In genomic region chr19:11581740-11582139, GRCh38 we compare ENCODE assay signal across 8 cellular contexts. TPM values are rescaled to one million over a fixed set of nuclear protein-coding genes. Genes with fewer than 3 reads are reported as not detected.
A peak's percentile ranks its signal among the peaks of the same experiment; 100 is the strongest.
DNase-seq lines count a peak whose midpoint lies in the region; ATAC-seq and TF ChIP-seq lines count a peak whose summit lies in the region.

No MANE protein-coding gene starts in this region.

- H3K9me3 Mint-ChIP-seq in CD4-positive, alpha-beta memory T cell = no peaks in the 10 kb centered on the region
- H3K9me3 Mint-ChIP-seq in activated naive CD4-positive, alpha-beta T cell treated with anti-CD3 and anti-CD28 coated beads, Interleukin-2, amount 50 U/mL, for 24 hours = no peaks in the 10 kb centered on the region
- no peaks in the 10 kb centered on the region for H3K9me3 Mint-ChIP-seq in endothelial cell (ENCODE audit: unreplicated experiment)

- H3K4me3 Mint-ChIP-seq in CD4-positive, alpha-beta memory T cell = peak overlapping the region; percentile 64 to 86 (median 79)
- H3K4me3 Mint-ChIP-seq in activated naive CD4-positive, alpha-beta T cell treated with anti-CD3 and anti-CD28 coated beads, Interleukin-2, amount 50 U/mL, for 24 hours = peak overlapping the region; percentile 64
- no peak overlapping the region for H3K4me3 Mint-ChIP-seq in endothelial cell (ENCODE audit: unreplicated experiment)

- no peak for TF ChIP-seq POLR2A in testis (IDR thresholded peaks at IDR 0.05)

- no peaks in the 10 kb centered on the region for H3K9me3 ChIP-seq in CD4-positive, alpha-beta memory T cell (ENCODE audit: control insufficient read depth in 1 of 2, low read length in 2 of 2)
- H3K9me3 ChIP-seq in KOPT-K1 (ENCODE audit: insufficient read depth, low read length, poor library complexity, severe bottlenecking) (no peaks in the 10 kb centered on the region), testis (no peaks in the 10 kb centered on the region), BE2C (no peaks in the 10 kb centered on the region)

- intact Hi-C loops in CD4-positive, alpha-beta memory T cell (cut with micrococcal nuclease) = no loop called here
- intact Hi-C loops in testis (cut with DNase I; ENCODE audit: low total_unique reads) = no loop called here

- peaks cover 16 to 30% (median 22%) of the 10 kb centered on the region in 4 donors for H3K4me1 Mint-ChIP-seq in CD4-positive, alpha-beta memory T cell
- H3K4me1 Mint-ChIP-seq in activated naive CD4-positive, alpha-beta T cell treated with anti-CD3 and anti-CD28 coated beads, Interleukin-2, amount 50 U/mL, for 24 hours = peaks cover 27% of the 10 kb centered on the region
- peaks cover 6% of the 10 kb centered on the region for H3K4me1 Mint-ChIP-seq in endothelial cell (ENCODE audit: unreplicated experiment)

- peak overlapping the region; percentile 38 to 89 (median 77) for H3K27ac Mint-ChIP-seq in CD4-positive, alpha-beta memory T cell
- H3K27ac Mint-ChIP-seq in activated naive CD4-positive, alpha-beta T cell treated with anti-CD3 and anti-CD28 coated beads, Interleukin-2, amount 50 U/mL, for 24 hours = peak overlapping the region; percentile 51
- no peak overlapping the region for H3K27ac Mint-ChIP-seq in endothelial cell (ENCODE audit: unreplicated experiment)

- POLR2A ChIA-PET in CD4-positive, alpha-beta memory T cell (lab: Charles Lee; ENCODE audit: partially characterized antibody) = interaction anchor here (1.0 kb wide), 1 partner anchor 10 kb away, joined by 3 read pairs; no protein-coding TSS in a partner anchor

- WGBS in testis, 2 donors = 33 to 54% methylated on average over 3 of the region's 3 CpGs

- H3K27ac ChIP-seq in CD4-positive, alpha-beta memory T cell (ENCODE audit: low read depth, low read length) = peak overlapping the region; percentile 8
- H3K27ac ChIP-seq in KOPT-K1 (ENCODE audit: low read depth, low read length, poor library complexity, severe bottlenecking) = peak overlapping the region; percentile 76
- H3K27ac ChIP-seq in testis = no peak overlapping the region

- ATAC-seq in GM21360 (IDR thresholded peaks at IDR 0.05; ENCODE audit: unreplicated experiment) = peak; percentile 56

- H3K4me3 ChIP-seq in CD4-positive, alpha-beta memory T cell (ENCODE audit: low read length in 2 of 2) = no peak overlapping the region
- no peak overlapping the region for H3K4me3 ChIP-seq in testis
- no peak overlapping the region for H3K4me3 ChIP-seq in BE2C (ENCODE audit: low read depth, low read length)

- H3K36me3 Mint-ChIP-seq in CD4-positive, alpha-beta memory T cell = no peaks in the 10 kb centered on the region
- no peaks in the 10 kb centered on the region for H3K36me3 Mint-ChIP-seq in activated naive CD4-positive, alpha-beta T cell treated with anti-CD3 and anti-CD28 coated beads, Interleukin-2, amount 50 U/mL, for 24 hours
- H3K36me3 Mint-ChIP-seq in endothelial cell (ENCODE audit: low read depth, unreplicated experiment) = no peaks in the 10 kb centered on the region

- no peaks in the 10 kb centered on the region for H3K27me3 Mint-ChIP-seq in CD4-positive, alpha-beta memory T cell
- no peaks in the 10 kb centered on the region for H3K27me3 Mint-ChIP-seq in activated naive CD4-positive, alpha-beta T cell treated with anti-CD3 and anti-CD28 coated beads, Interleukin-2, amount 50 U/mL, for 24 hours
- peaks cover 2% of the 10 kb centered on the region for H3K27me3 Mint-ChIP-seq in endothelial cell (ENCODE audit: unreplicated experiment)

- peaks cover 37% of the 10 kb centered on the region for H3K4me1 ChIP-seq in CD4-positive, alpha-beta memory T cell (ENCODE audit: insufficient read depth, low read length)
- H3K4me1 ChIP-seq in testis (no peaks in the 10 kb centered on the region), BE2C (peaks cover 5% of the 10 kb centered on the region; the same call in 1 of the 2 replicates)

- peak in 4 of 5 donors; percentile 29 to 47 (median 37) for DNase-seq in CD4-positive, alpha-beta memory T cell
- peak; percentile 59 for DNase-seq in stimulated activated CD4-positive, alpha-beta T cell treated with anti-CD3 and anti-CD28 coated beads, Interleukin-4, amount 100 ng/mL, for 1 hour
- DNase-seq in endothelial cell (ENCODE audit: low spot score) (no peak), testis (no peak), BE2C (no peak)

- TF ChIP-seq CTCF in endothelial cell (IDR thresholded peaks at IDR 0.05; ENCODE audit: unreplicated experiment) (no peak), testis (IDR thresholded peaks at IDR 0.05) (no peak), BE2C (IDR thresholded peaks at IDR 0.05; ENCODE audit: low read depth, low read length) (no peak)

- H3K36me3 ChIP-seq in CD4-positive, alpha-beta memory T cell (ENCODE audit: insufficient read depth, low read length) = no peaks in the 10 kb centered on the region
- H3K36me3 ChIP-seq in KOPT-K1 (ENCODE audit: insufficient read depth, low read length) (no peaks in the 10 kb centered on the region), testis (ENCODE audit: low read depth, missing control alignments) (no peaks in the 10 kb centered on the region), BE2C (no peaks in the 10 kb centered on the region)

- H3K27me3 ChIP-seq in CD4-positive, alpha-beta memory T cell (ENCODE audit: insufficient read depth, low read length) = no peaks in the 10 kb centered on the region
- H3K27me3 ChIP-seq in testis (no peaks in the 10 kb centered on the region), BE2C (no peaks in the 10 kb centered on the region)

- CTCF ChIA-PET in CD4-positive, alpha-beta memory T cell (lab: Charles Lee; ENCODE audit: partially characterized antibody) = interaction anchor here (1.0 to 2.1 kb wide), 4 partner anchors 9 to 45 kb away, joined by 3 to 10 read pairs (median 4); no protein-coding TSS in a partner anchor

RNA-seq across cellular contexts. Expression of gene ACP5, which starts 4.3 kb away (rescaled TPM):
- 10 to 100 TPM; 26.8 to 30.3 TPM for total RNA-seq in CD4-positive, alpha-beta memory T cell
- 10 to 100 TPM; 16.9 to 23.8 TPM for polyA plus RNA-seq in CD4-positive, alpha-beta memory T cell
- total RNA-seq in endothelial cell (ENCODE audit: unreplicated experiment) (0.95 TPM), testis (1 to 10 TPM; 4.2 to 6.8 TPM)
- polyA plus RNA-seq in testis (ENCODE audit: insufficient read depth, low read depth, low replicate concordance) = 20.5 TPM
- polyA plus RNA-seq in BE2C (2012; ENCODE audit: insufficient read depth, insufficient read length, low read depth) = 118 TPM

RNA-seq across cellular contexts. Expression of gene ZNF627, which starts 15.5 kb away (rescaled TPM):
- 10 to 100 TPM; 11.5 to 12.6 TPM for total RNA-seq in CD4-positive, alpha-beta memory T cell
- 10 to 100 TPM in 1 of 2 donors, 1 to 10 TPM in 1; 6.8 to 10.3 TPM for polyA plus RNA-seq in CD4-positive, alpha-beta memory T cell
- total RNA-seq in endothelial cell (ENCODE audit: unreplicated experiment) (21.9 TPM), testis (10 to 100 TPM; 15.5 to 17.2 TPM)
- polyA plus RNA-seq in testis (ENCODE audit: insufficient read depth, low read depth, low replicate concordance) = 16.7 TPM
- polyA plus RNA-seq in BE2C (2012; ENCODE audit: insufficient read depth, insufficient read length, low read depth) = 9.6 TPM

RNA-seq across cellular contexts. Expression of gene ELOF1, which starts 22.7 kb away (rescaled TPM):
- 10 to 100 TPM; 46.0 to 48.5 TPM for total RNA-seq in CD4-positive, alpha-beta memory T cell
- polyA plus RNA-seq in CD4-positive, alpha-beta memory T cell = 10 to 100 TPM; 93.1 to 96.1 TPM
- total RNA-seq in endothelial cell (ENCODE audit: unreplicated experiment) (44.0 TPM), testis (100 to 1,000 TPM; 131 to 184 TPM)
- 262 TPM for polyA plus RNA-seq in testis (ENCODE audit: insufficient read depth, low read depth, low replicate concordance)
- polyA plus RNA-seq in BE2C (2012; ENCODE audit: insufficient read depth, insufficient read length, low read depth) = 314 TPM

RNA-seq across cellular contexts. Expression of gene CNN1, which starts 43.1 kb away (rescaled TPM):
- not detected for total RNA-seq in CD4-positive, alpha-beta memory T cell
- not detected for polyA plus RNA-seq in CD4-positive, alpha-beta memory T cell
- 1.5 TPM for total RNA-seq in endothelial cell (ENCODE audit: unreplicated experiment)
- total RNA-seq in testis = 100 to 1,000 TPM; 130 to 151 TPM
- 218 TPM for polyA plus RNA-seq in testis (ENCODE audit: insufficient read depth, low read depth, low replicate concordance)
- 1.4 TPM for polyA plus RNA-seq in BE2C (2012; ENCODE audit: insufficient read depth, insufficient read length, low read depth)

RNA-seq across cellular contexts. Expression of gene ECSIT, which starts 52.8 kb away (rescaled TPM):
- total RNA-seq in CD4-positive, alpha-beta memory T cell = 10 to 100 TPM; 39.5 to 46.2 TPM
- 10 to 100 TPM; 27.3 to 35.0 TPM for polyA plus RNA-seq in CD4-positive, alpha-beta memory T cell
- total RNA-seq in endothelial cell (ENCODE audit: unreplicated experiment) (16.7 TPM), testis (10 to 100 TPM; 45.4 to 58.7 TPM)
- 28.9 TPM for polyA plus RNA-seq in testis (ENCODE audit: insufficient read depth, low read depth, low replicate concordance)
- polyA plus RNA-seq in BE2C (2012; ENCODE audit: insufficient read depth, insufficient read length, low read depth) = 291 TPM

Comparison
In these comparisons a context has a peak if more than half of its experiments do, and no peak if none do; other contexts are left out.
1. DNase-seq: peak in CD4-positive, alpha-beta memory T cell (4 of 5) and stimulated activated CD4-positive, alpha-beta T cell treated with anti-CD3 and anti-CD28 coated beads, Interleukin-4, amount 100 ng/mL, for 1 hour (single experiment); none in endothelial cell (single experiment), testis (single experiment) and BE2C (single experiment).
2. H3K27ac ChIP-seq: peak in CD4-positive, alpha-beta memory T cell (single experiment) and KOPT-K1 (single experiment); none in testis (0 of 2).